ENCODE assay signal across 30 cellular contexts in the genomic region with DNA sequence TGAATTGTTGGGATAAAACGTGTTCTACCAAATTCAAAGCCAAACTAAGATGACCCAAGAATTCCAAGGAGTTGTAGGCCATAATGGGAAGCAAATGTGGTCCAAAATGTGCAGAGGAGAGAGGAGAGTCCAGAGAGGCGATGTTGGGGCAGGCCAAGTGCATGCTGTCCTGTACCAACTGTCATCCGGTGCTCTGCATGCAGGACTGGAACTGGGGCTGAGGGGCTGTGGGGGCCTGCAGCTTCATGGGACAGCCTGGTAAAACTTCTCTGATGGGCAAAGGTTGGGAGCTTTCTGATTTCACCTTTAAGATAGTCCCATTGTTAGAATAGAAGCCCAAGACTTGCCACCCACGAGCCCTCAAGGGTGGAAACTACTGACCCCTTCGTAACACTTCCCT.
"Had no signal": no experiment of that assay in that cellular context is flagged by ENCODE, and none has a peak within 500 bp of the region (broad histone marks: within the 10 kb centered on the region; RNA-seq: fewer than 3 reads in every experiment).

No MANE protein-coding gene starts in this region.

- H3K27me3 ChIP-seq: neural progenitor cell, ovary, right lobe of liver, sigmoid colon, suprapubic skin, testis, transverse colon, upper lobe of right lung, uterus had no signal

- H3K4me1 Mint-ChIP-seq: naive thymus-derived CD8-positive, alpha-beta T cell; stimulated activated effector memory CD8-positive, alpha-beta T cell treated with anti-CD3 and anti-CD28 coated beads, Interleukin-12 subunit alpha, Interleukin-12 subunit beta, amount 100 ng/mL, for 72 hours; stimulated activated naive CD8-positive, alpha-beta T cell treated with anti-CD3 and anti-CD28 coated beads, Interleukin-15, amount 100 ng/mL, for 72 hours had no signal

- H3K27ac Mint-ChIP-seq: naive thymus-derived CD8-positive, alpha-beta T cell; natural killer cell treated with Interleukin-12 subunit alpha and Interleukin-12 subunit beta and Interleukin-15 and Interleukin-18, amount 100 ng/mL, for 72 hours; nephron progenitor cell; neural progenitor cell; progenitor cell of endocrine pancreas; stimulated activated effector memory CD8-positive, alpha-beta T cell treated with anti-CD3 and anti-CD28 coated beads, Interleukin-12 subunit alpha, Interleukin-12 subunit beta, amount 100 ng/mL, for 72 hours; stimulated activated naive CD8-positive, alpha-beta T cell treated with anti-CD3 and anti-CD28 coated beads, Interleukin-15, amount 100 ng/mL, for 72 hours; type B pancreatic cell had no signal

- H3K36me3 Mint-ChIP-seq: naive thymus-derived CD8-positive, alpha-beta T cell; natural killer cell treated with Interleukin-12 subunit alpha and Interleukin-12 subunit beta and Interleukin-15 and Interleukin-18, amount 100 ng/mL, for 72 hours; neural progenitor cell; stimulated activated effector memory CD8-positive, alpha-beta T cell treated with anti-CD3 and anti-CD28 coated beads, Interleukin-12 subunit alpha, Interleukin-12 subunit beta, amount 100 ng/mL, for 72 hours; type B pancreatic cell had no signal

- FAIRE-seq: small intestine had no signal

- H3K4me1 ChIP-seq: neural progenitor cell, parathyroid adenoma, psoas muscle, right lobe of liver, suprapubic skin, testis, tibial artery, transverse colon, uterus had no signal

- ATAC-seq: naive thymus-derived CD8-positive, alpha-beta T cell; psoas muscle; right cardiac atrium; right lobe of liver; stimulated activated effector memory CD8-positive, alpha-beta T cell treated with anti-CD3 and anti-CD28 coated beads, Interleukin-12 subunit alpha, Interleukin-12 subunit beta, amount 100 ng/mL, for 72 hours; stimulated activated naive CD8-positive, alpha-beta T cell treated with anti-CD3 and anti-CD28 coated beads, Interleukin-15, amount 100 ng/mL, for 72 hours; stimulated activated naive CD8-positive, alpha-beta T cell treated with anti-CD3 and anti-CD28 coated beads, Interleukin-15, Interleukin-2, amounts not matched to agents 100 U/mL and 50 U/mL, for 24 hours; upper lobe of right lung had no signal

- H3K36me3 ChIP-seq: neural progenitor cell, ovary, right lobe of liver, sigmoid colon, suprapubic skin, tibial artery, transverse colon, upper lobe of right lung, uterus had no signal

- H3K9ac ChIP-seq: neural progenitor cell, parathyroid adenoma had no signal

- H3K9me3 ChIP-seq: ovary, psoas muscle, right lobe of liver, sigmoid colon, suprapubic skin, testis, tibial artery, transverse colon, upper lobe of right lung, uterus had no signal

- H3K4me2 ChIP-seq: neural progenitor cell had no signal

- DNase-seq: naive thymus-derived CD8-positive, alpha-beta T cell; nephron progenitor cell; occipital lobe; ovary; posterior cingulate gyrus; psoas muscle; right cardiac atrium; right lobe of liver; sigmoid colon; small intestine; stimulated activated CD4-positive, alpha-beta T cell treated with anti-CD3 and anti-CD28 coated beads, Interleukin-15, amount 100 ng/mL, for 24 hours; stimulated activated CD4-positive, alpha-beta T cell treated with anti-CD3 and anti-CD28 coated beads, Interleukin-2, amount 100 ng/mL, for 24 hours; stimulated activated CD4-positive, alpha-beta T cell treated with anti-CD3 and anti-CD28 coated beads, Interleukin-2, amount 100 ng/mL, for 48 hours; stimulated activated CD4-positive, alpha-beta T cell treated with anti-CD3 and anti-CD28 coated beads, Interleukin-4, amount 100 ng/mL, for 24 hours; stimulated activated naive CD4-positive, alpha-beta T cell; stimulated activated naive CD8-positive, alpha-beta T cell treated with anti-CD3 and anti-CD28 coated beads, Interleukin-15, amount 100 ng/mL, for 72 hours; stimulated activated naive CD8-positive, alpha-beta T cell treated with anti-CD3 and anti-CD28 coated beads, Interleukin-15, Interleukin-2, amounts not matched to agents 100 U/mL and 50 U/mL, for 24 hours; substantia nigra; testis; tibial artery; transverse colon; upper lobe of right lung; uterus had no signal

- H3K9me3 Mint-ChIP-seq: naive thymus-derived CD8-positive, alpha-beta T cell; nephron progenitor cell; type B pancreatic cell had no signal

- H3K4me3 ChIP-seq: neural progenitor cell, ovary, psoas muscle, right lobe of liver, sigmoid colon, suprapubic skin, testis, tibial artery, transverse colon, upper lobe of right lung, uterus had no signal

- H3K27ac ChIP-seq: neural progenitor cell, ovary, parathyroid adenoma, psoas muscle, right lobe of liver, sigmoid colon, suprapubic skin, testis, tibial artery, transverse colon, upper lobe of right lung, uterus had no signal

- H3K4me3 Mint-ChIP-seq: naive thymus-derived CD8-positive, alpha-beta T cell; natural killer cell treated with Interleukin-12 subunit alpha and Interleukin-12 subunit beta and Interleukin-15 and Interleukin-18, amount 100 ng/mL, for 72 hours; nephron progenitor cell; neural progenitor cell; stimulated activated effector memory CD8-positive, alpha-beta T cell treated with anti-CD3 and anti-CD28 coated beads, Interleukin-12 subunit alpha, Interleukin-12 subunit beta, amount 100 ng/mL, for 72 hours; stimulated activated naive CD8-positive, alpha-beta T cell treated with anti-CD3 and anti-CD28 coated beads, Interleukin-15, amount 100 ng/mL, for 72 hours; type B pancreatic cell had no signal
